In the genomic region with DNA sequence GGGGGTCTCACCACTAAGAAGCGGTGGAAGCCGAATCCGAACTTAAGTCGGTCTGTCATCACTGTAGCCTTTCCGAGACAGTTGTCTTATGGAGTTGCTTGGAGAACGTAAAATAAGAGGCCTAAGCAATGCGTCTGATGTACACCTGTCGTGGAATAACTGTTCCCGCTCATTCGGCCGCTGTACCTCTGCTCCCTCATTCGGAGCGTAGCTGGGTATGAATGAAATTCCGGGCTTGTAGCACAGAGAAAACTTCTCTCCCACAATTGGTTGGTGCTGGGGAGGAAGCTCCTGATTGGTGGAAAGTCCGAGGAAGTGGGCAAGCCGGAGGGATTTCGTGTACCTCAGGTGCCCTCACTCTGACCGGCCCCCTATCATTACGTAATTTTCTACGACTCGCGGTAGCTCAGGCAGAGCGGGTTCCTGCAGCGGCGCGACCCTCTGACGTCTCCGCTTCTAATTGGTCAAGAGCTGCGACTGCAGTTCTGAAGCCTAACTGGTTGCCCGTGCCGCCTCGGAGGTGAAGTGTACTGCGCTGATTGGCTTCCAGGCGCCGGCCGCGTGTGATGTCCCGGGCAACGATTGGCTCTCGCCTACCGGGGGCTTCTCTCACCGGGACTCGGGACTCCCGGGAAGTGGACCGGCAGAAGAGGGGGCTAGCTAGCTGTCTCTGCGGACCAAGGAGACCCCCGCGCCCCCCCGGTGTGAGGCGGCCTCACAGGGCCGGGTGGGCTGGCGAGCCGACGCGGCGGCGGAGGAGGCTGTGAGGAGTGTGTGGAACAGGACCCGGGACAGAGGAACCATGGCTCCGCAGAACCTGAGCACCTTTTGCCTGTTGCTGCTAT, we compare ENCODE assay signal across 1 cellular context.
TF ChIP-seq lines count a peak whose summit lies in the region.

A gene (plus strand): TSS at position 625 of the 845 bp plus-strand sequence. CDS start 178 bp downstream, at position 803.

TF ChIP-seq in HepG2, 621 proteins besides CTCF, POLR2A, EP300 and RAD21 (continued from another document and continues in another):
- TF ChIP-seq SP1 (IDR thresholded peaks at IDR 0.05) (no peak), SP1 (CRISPR knock-in tag; IDR thresholded peaks at IDR 0.05) (peak; percentile 67; the same call in 1 of the 2 replicates), KDM5B (CRISPR knock-in tag; IDR thresholded peaks at IDR 0.05; ENCODE audit: borderline replicate concordance) (no peak), MTA3 (CRISPR knock-in tag; IDR thresholded peaks at IDR 0.05) (no peak), AKAP8 (CRISPR knock-in tag; IDR thresholded peaks at IDR 0.05) (no peak), PTBP1 (IDR thresholded peaks at IDR 0.05; ENCODE audit: low read depth, low read length, poor library complexity, severe bottlenecking) (no peak), TEAD2 (CRISPR knock-in tag; IDR thresholded peaks at IDR 0.05) (no peak), ZNF17 (CRISPR knock-in tag; IDR thresholded peaks at IDR 0.05) (no peak), ZNF333 (CRISPR knock-in tag; IDR thresholded peaks at IDR 0.05; ENCODE audit: borderline replicate concordance) (0 out of 2 replicates have a peak, but pooled peaks have one; percentile 59), ZNF431 (CRISPR knock-in tag; IDR thresholded peaks at IDR 0.05; ENCODE audit: borderline replicate concordance, low read depth) (no peak), ZNF292 (CRISPR knock-in tag; IDR thresholded peaks at IDR 0.05; ENCODE audit: borderline replicate concordance, low read depth) (no peak), ZNF792 (CRISPR knock-in tag; IDR thresholded peaks at IDR 0.05) (peak; percentile 44; the same call in 1 of the 2 replicates), TBP (CRISPR knock-in tag; IDR thresholded peaks at IDR 0.05) (no peak), STAG1 (CRISPR knock-in tag; IDR thresholded peaks at IDR 0.05) (peak; percentile 16; the same call in 1 of the 2 replicates), CCDC6 (CRISPR knock-in tag; IDR thresholded peaks at IDR 0.05) (no peak), ZNF121 (CRISPR knock-in tag; IDR thresholded peaks at IDR 0.05) (no peak), FOXM1 (CRISPR knock-in tag; IDR thresholded peaks at IDR 0.05) (no peak), MAFG (CRISPR knock-in tag; IDR thresholded peaks at IDR 0.05) (no peak), ZNF101 (CRISPR knock-in tag; IDR thresholded peaks at IDR 0.05; ENCODE audit: borderline replicate concordance, low read depth) (no peak), THYN1 (CRISPR knock-in tag; IDR thresholded peaks at IDR 0.05; ENCODE audit: borderline replicate concordance, low read depth) (no peak), TAF1 (CRISPR knock-in tag; IDR thresholded peaks at IDR 0.05) (peak; percentile 90), NFIC (IDR thresholded peaks at IDR 0.05; ENCODE audit: low read length) (no peak), MLLT10 (CRISPR knock-in tag; IDR thresholded peaks at IDR 0.05) (no peak), FOXO1 (CRISPR knock-in tag; IDR thresholded peaks at IDR 0.05) (no peak; the same call in 1 of the 2 replicates), ZZZ3 (CRISPR knock-in tag; IDR thresholded peaks at IDR 0.05; ENCODE audit: borderline replicate concordance) (0 out of 2 replicates have a peak, but pooled peaks have one; percentile 36), ZNF484 (CRISPR knock-in tag; IDR thresholded peaks at IDR 0.05; ENCODE audit: borderline replicate concordance, low read depth) (no peak), GTF3A (CRISPR knock-in tag; conservative IDR thresholded peaks at IDR 0.05) (no peak), HNRNPK (IDR thresholded peaks at IDR 0.05; ENCODE audit: low read depth, low read length, poor library complexity, severe bottlenecking) (no peak), FOXJ3 (CRISPR knock-in tag; IDR thresholded peaks at IDR 0.05; ENCODE audit: borderline replicate concordance) (no peak), PHF21A (CRISPR knock-in tag; IDR thresholded peaks at IDR 0.05) (peak; percentile 97), ZNF724P (CRISPR knock-in tag; IDR thresholded peaks at IDR 0.05; ENCODE audit: borderline replicate concordance) (no peak)
- TF ChIP-seq, protein P1, sequence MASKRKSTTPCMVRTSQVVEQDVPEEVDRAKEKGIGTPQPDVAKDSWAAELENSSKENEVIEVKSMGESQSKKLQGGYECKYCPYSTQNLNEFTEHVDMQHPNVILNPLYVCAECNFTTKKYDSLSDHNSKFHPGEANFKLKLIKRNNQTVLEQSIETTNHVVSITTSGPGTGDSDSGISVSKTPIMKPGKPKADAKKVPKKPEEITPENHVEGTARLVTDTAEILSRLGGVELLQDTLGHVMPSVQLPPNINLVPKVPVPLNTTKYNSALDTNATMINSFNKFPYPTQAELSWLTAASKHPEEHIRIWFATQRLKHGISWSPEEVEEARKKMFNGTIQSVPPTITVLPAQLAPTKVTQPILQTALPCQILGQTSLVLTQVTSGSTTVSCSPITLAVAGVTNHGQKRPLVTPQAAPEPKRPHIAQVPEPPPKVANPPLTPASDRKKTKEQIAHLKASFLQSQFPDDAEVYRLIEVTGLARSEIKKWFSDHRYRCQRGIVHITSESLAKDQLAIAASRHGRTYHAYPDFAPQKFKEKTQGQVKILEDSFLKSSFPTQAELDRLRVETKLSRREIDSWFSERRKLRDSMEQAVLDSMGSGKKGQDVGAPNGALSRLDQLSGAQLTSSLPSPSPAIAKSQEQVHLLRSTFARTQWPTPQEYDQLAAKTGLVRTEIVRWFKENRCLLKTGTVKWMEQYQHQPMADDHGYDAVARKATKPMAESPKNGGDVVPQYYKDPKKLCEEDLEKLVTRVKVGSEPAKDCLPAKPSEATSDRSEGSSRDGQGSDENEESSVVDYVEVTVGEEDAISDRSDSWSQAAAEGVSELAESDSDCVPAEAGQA (IDR thresholded peaks at IDR 0.05; ENCODE audit: low read depth): peak; percentile 98
- TF ChIP-seq, protein P1 (CRISPR knock-in tag; IDR thresholded peaks at IDR 0.05; ENCODE audit: borderline replicate concordance): no peak
- TF ChIP-seq, protein P2, sequence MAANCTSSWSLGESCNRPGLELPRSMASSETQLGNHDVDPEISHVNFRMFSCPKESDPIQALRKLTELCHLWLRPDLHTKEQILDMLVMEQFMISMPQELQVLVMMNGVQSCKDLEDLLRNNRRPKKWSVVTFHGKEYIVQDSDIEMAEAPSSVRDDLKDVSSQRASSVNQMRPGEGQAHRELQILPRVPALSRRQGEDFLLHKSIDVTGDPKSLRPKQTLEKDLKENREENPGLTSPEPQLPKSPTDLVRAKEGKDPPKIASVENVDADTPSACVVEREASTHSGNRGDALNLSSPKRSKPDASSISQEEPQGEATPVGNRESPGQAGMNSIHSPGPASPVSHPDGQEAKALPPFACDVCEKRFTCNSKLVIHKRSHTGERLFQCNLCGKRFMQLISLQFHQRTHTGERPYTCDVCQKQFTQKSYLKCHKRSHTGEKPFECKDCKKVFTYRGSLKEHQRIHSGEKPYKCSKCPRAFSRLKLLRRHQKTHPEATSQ (CRISPR knock-in tag; IDR thresholded peaks at IDR 0.05; ENCODE audit: borderline replicate concordance): no peak
- TF ChIP-seq, protein P3, sequence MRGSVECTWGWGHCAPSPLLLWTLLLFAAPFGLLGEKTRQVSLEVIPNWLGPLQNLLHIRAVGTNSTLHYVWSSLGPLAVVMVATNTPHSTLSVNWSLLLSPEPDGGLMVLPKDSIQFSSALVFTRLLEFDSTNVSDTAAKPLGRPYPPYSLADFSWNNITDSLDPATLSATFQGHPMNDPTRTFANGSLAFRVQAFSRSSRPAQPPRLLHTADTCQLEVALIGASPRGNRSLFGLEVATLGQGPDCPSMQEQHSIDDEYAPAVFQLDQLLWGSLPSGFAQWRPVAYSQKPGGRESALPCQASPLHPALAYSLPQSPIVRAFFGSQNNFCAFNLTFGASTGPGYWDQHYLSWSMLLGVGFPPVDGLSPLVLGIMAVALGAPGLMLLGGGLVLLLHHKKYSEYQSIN (CRISPR knock-in tag; IDR thresholded peaks at IDR 0.05; ENCODE audit: borderline replicate concordance): no peak
- TF ChIP-seq, protein P4, sequence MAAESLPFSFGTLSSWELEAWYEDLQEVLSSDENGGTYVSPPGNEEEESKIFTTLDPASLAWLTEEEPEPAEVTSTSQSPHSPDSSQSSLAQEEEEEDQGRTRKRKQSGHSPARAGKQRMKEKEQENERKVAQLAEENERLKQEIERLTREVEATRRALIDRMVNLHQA (CRISPR knock-in tag; IDR thresholded peaks at IDR 0.05): no peak
- TF ChIP-seq, protein P5, sequence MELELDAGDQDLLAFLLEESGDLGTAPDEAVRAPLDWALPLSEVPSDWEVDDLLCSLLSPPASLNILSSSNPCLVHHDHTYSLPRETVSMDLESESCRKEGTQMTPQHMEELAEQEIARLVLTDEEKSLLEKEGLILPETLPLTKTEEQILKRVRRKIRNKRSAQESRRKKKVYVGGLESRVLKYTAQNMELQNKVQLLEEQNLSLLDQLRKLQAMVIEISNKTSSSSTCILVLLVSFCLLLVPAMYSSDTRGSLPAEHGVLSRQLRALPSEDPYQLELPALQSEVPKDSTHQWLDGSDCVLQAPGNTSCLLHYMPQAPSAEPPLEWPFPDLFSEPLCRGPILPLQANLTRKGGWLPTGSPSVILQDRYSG (CRISPR knock-in tag; IDR thresholded peaks at IDR 0.05): no peak
- TF ChIP-seq, protein P6, sequence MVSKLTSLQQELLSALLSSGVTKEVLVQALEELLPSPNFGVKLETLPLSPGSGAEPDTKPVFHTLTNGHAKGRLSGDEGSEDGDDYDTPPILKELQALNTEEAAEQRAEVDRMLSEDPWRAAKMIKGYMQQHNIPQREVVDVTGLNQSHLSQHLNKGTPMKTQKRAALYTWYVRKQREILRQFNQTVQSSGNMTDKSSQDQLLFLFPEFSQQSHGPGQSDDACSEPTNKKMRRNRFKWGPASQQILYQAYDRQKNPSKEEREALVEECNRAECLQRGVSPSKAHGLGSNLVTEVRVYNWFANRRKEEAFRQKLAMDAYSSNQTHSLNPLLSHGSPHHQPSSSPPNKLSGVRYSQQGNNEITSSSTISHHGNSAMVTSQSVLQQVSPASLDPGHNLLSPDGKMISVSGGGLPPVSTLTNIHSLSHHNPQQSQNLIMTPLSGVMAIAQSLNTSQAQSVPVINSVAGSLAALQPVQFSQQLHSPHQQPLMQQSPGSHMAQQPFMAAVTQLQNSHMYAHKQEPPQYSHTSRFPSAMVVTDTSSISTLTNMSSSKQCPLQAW (CRISPR knock-in tag; IDR thresholded peaks at IDR 0.05): peak; percentile 35; the same call in 1 of the 2 replicates
- TF ChIP-seq, protein P7, sequence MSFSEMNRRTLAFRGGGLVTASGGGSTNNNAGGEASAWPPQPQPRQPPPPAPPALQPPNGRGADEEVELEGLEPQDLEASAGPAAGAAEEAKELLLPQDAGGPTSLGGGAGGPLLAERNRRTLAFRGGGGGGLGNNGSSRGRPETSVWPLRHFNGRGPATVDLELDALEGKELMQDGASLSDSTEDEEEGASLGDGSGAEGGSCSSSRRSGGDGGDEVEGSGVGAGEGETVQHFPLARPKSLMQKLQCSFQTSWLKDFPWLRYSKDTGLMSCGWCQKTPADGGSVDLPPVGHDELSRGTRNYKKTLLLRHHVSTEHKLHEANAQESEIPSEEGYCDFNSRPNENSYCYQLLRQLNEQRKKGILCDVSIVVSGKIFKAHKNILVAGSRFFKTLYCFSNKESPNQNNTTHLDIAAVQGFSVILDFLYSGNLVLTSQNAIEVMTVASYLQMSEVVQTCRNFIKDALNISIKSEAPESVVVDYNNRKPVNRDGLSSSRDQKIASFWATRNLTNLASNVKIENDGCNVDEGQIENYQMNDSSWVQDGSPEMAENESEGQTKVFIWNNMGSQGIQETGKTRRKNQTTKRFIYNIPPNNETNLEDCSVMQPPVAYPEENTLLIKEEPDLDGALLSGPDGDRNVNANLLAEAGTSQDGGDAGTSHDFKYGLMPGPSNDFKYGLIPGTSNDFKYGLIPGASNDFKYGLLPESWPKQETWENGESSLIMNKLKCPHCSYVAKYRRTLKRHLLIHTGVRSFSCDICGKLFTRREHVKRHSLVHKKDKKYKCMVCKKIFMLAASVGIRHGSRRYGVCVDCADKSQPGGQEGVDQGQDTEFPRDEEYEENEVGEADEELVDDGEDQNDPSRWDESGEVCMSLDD (CRISPR knock-in tag; IDR thresholded peaks at IDR 0.05; ENCODE audit: borderline replicate concordance): no peak
- TF ChIP-seq, protein P8, sequence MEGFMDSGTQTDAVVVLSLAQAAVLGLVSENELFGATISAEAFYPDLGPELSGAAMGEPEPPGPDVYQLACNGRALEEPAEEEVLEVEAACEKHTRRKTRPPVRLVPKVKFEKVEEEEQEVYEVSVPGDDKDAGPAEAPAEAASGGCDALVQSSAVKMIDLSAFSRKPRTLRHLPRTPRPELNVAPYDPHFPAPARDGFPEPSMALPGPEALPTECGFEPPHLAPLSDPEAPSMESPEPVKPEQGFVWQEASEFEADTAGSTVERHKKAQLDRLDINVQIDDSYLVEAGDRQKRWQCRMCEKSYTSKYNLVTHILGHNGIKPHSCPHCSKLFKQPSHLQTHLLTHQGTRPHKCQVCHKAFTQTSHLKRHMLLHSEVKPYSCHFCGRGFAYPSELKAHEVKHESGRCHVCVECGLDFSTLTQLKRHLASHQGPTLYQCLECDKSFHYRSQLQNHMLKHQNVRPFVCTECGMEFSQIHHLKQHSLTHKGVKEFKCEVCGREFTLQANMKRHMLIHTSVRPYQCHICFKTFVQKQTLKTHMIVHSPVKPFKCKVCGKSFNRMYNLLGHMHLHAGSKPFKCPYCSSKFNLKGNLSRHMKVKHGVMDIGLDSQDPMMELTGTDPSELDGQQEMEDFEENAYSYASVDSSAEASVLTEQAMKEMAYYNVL (CRISPR knock-in tag; IDR thresholded peaks at IDR 0.05; ENCODE audit: borderline replicate concordance): peak; percentile 34; the same call in 1 of the 2 replicates
- TF ChIP-seq, protein P9, sequence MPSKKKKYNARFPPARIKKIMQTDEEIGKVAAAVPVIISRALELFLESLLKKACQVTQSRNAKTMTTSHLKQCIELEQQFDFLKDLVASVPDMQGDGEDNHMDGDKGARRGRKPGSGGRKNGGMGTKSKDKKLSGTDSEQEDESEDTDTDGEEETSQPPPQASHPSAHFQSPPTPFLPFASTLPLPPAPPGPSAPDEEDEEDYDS (CRISPR knock-in tag; IDR thresholded peaks at IDR 0.05): peak; percentile 84
- TF ChIP-seq, protein P10, sequence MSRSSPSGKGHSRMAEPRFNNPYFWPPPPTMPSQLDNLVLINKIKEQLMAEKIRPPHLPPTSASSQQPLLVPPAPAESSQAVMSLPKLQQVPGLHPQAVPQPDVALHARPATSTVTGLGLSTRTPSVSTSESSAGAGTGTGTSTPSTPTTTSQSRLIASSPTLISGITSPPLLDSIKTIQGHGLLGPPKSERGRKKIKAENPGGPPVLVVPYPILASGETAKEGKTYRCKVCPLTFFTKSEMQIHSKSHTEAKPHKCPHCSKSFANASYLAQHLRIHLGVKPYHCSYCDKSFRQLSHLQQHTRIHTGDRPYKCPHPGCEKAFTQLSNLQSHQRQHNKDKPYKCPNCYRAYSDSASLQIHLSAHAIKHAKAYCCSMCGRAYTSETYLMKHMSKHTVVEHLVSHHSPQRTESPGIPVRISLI (CRISPR knock-in tag; IDR thresholded peaks at IDR 0.05; ENCODE audit: borderline replicate concordance): no peak
